ENCODE assay signal across 24 cellular contexts in the genomic region with DNA sequence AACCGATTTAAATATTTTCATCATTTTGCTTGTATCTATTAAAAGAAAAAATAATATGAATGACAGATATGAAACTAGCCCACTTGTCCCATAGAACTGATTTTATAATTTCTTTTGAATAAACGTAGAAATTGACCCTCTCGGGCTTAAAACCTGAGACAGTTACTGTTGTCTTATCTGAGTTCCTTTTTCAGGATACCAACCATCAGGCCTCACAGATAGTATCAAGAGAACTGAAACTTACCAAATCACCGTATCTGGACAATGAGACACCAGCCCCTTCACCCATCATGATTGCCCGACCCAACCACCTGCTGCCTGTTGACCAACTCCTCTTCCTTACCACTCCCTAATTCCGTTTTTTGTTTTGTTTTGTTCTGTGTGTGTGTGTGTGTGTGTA. TPM values are rescaled to one million over a fixed set of nuclear protein-coding genes. Genes with fewer than 3 reads are reported as not detected.
DNase-seq lines count a peak whose midpoint lies in the region; ATAC-seq, FAIRE-seq and TF ChIP-seq lines count a peak whose summit lies in the region.
"Had no signal": no experiment of that assay in that cellular context is flagged by ENCODE, and none has a peak within 500 bp of the region (broad histone marks: within the 10 kb centered on the region; RNA-seq: fewer than 3 reads in every experiment).

No MANE protein-coding gene starts in this region.

- 0 out of 2 replicates have a peak, but pooled peaks cover 5% of the 10 kb centered on the region for H3K9me1 ChIP-seq in IMR-90 (ENCODE audit: insufficient read depth, low read length)

- no peak for DNase-seq in IMR-90
- no peak for DNase-seq in GM12878 (ENCODE audit: low read depth, low spot score)
- no peak for DNase-seq in endothelial cell (ENCODE audit: low spot score)
- DNase-seq in COR-L47 (lab: John Stamatoyannopoulos, UW), result no peak
- DNase-seq in adrenal gland, result no peak
- DNase-seq: 8988T; ACHN; AML-193; BE2C; C1 segment of cervical spinal cord; CD4-positive, alpha-beta memory T cell; DMS 273 treated with DMSO at 0.1 percent for 48 hours; DMS79; EL; GDM1; GOT3 had no signal

- no peak overlapping the region for H3K14ac ChIP-seq in IMR-90 (replicated peaks; ENCODE audit: low read depth, low read length)

- dilution Hi-C loops in IMR-90 (cut with HindIII; ENCODE audit: low sequenced_read_pairs, unreplicated experiment), result no loop called here

- H3K9me3 Mint-ChIP-seq in endothelial cell (ENCODE audit: unreplicated experiment), result peaks cover 12% of the 10 kb centered on the region

- peaks cover 70% of the 10 kb centered on the region for H3K9me3 ChIP-seq in BLaER1
- H3K9me3 ChIP-seq in IMR-90 (ENCODE audit: control insufficient read depth, insufficient read depth, low read length), result peaks cover 9% of the 10 kb centered on the region
- H3K9me3 ChIP-seq in GM12878 (replicated peaks; ENCODE audit: control insufficient read depth, insufficient read depth, low read length), result peaks cover 19% of the 10 kb centered on the region
- H3K9me3 ChIP-seq in adrenal gland (replicated peaks in 1 of 3), result peaks cover 0 to 4% (median 0%) of the 10 kb centered on the region in 3 donors
- H3K9me3 ChIP-seq: BE2C had no signal

- TF ChIP-seq POLR2A in IMR-90 (IDR thresholded peaks at IDR 0.05; ENCODE audit: low read depth, low read length), result no peak
- no peak for TF ChIP-seq POLR2A in GM12878 (IDR thresholded peaks at IDR 0.05; ENCODE audit: low read depth, low read length)
- TF ChIP-seq POLR2A in adrenal gland (IDR thresholded peaks at IDR 0.05), result no peak

- no peak overlapping the region for H2BK120ac ChIP-seq in IMR-90 (ENCODE audit: low read depth, low read length)

- H3K18ac ChIP-seq in IMR-90 (ENCODE audit: low read depth, low read length), result no peak overlapping the region

- H3K4me3 Mint-ChIP-seq in endothelial cell (ENCODE audit: unreplicated experiment), result peak overlapping the region; percentile 48
- H3K4me3 Mint-ChIP-seq: CD4-positive, alpha-beta memory T cell had no signal

- no peak overlapping the region for H4K91ac ChIP-seq in IMR-90 (ENCODE audit: insufficient read depth, low read depth, low read length)

- no peak overlapping the region for H4K5ac ChIP-seq in IMR-90 (ENCODE audit: low read depth, low read length)

- H3K36me3 ChIP-seq in BLaER1 (peaks cover 56% of the 10 kb centered on the region), IMR-90 (ENCODE audit: control insufficient read depth, insufficient read depth, low read length) (peaks cover 4% of the 10 kb centered on the region; the same call in 1 of the 2 replicates), GM12878 (ENCODE audit: control insufficient read depth in 2 of 2, insufficient read depth in 2 of 2, low read length in 1 of 2) (no peaks in the 10 kb centered on the region; a peak in 1 of 4 replicates), adrenal gland (replicated peaks in 1 of 2) (no peaks in the 10 kb centered on the region)
- H3K36me3 ChIP-seq: BE2C, HAP-1 had no signal

- 0 out of 2 replicates have a peak overlapping the region, but pooled peaks have one; percentile 5 for H3K4me3 ChIP-seq in BLaER1
- H3K4me3 ChIP-seq in IMR-90 (ENCODE audit: insufficient read depth, low read depth, low read length), result no peak overlapping the region
- no peak overlapping the region for H3K4me3 ChIP-seq in GM12878
- no peak overlapping the region for H3K4me3 ChIP-seq in adrenal gland
- H3K4me3 ChIP-seq: A549, HAP-1 had no signal

- no peak overlapping the region for H3K56ac ChIP-seq in IMR-90 (ENCODE audit: extremely low read depth, insufficient read depth, low read length)

- H3K27ac ChIP-seq in BLaER1, result no peak overlapping the region
- H3K27ac ChIP-seq in IMR-90 (ENCODE audit: insufficient read depth, low read length), result no peak overlapping the region
- H3K27ac ChIP-seq in GM12878 (ENCODE audit: control insufficient read depth, insufficient read depth), result no peak overlapping the region
- H3K27ac ChIP-seq in adrenal gland, result no peak overlapping the region
- H3K27ac ChIP-seq: A549 had no signal

- H2AK5ac ChIP-seq in IMR-90 (ENCODE audit: low read depth, low read length), result no peak overlapping the region

- no peak for TF ChIP-seq EP300 in GM12878 (IDR thresholded peaks at IDR 0.05; ENCODE audit: borderline replicate concordance in 1 of 2, control insufficient read depth in 1 of 2, low read depth in 2 of 2, low read length in 2 of 2)

- RAD21 ChIA-PET in GM12878 (lab: Charles Lee; ENCODE audit: unreplicated experiment), result no interaction called here

- no peaks in the 10 kb centered on the region; the same call in none of the 2 replicates for H3K79me2 ChIP-seq in GM12878 (ENCODE audit: control insufficient read depth, insufficient read depth, low read length)

- H3K27me3 ChIP-seq in BLaER1, result no peaks in the 10 kb centered on the region
- no peaks in the 10 kb centered on the region for H3K27me3 ChIP-seq in IMR-90 (ENCODE audit: control insufficient read depth, insufficient read depth, low read length)
- no peaks in the 10 kb centered on the region for H3K27me3 ChIP-seq in GM12878 (replicated peaks in 1 of 2; ENCODE audit: control insufficient read depth in 2 of 2, insufficient read depth in 2 of 2, low read length in 1 of 2)
- H3K27me3 ChIP-seq in adrenal gland, result no peaks in the 10 kb centered on the region
- H3K27me3 ChIP-seq: BE2C had no signal

- intact Hi-C loops in IMR-90 (cut with micrococcal nuclease), result no loop called here
- intact Hi-C loops in GM12878 (cut with micrococcal nuclease; ENCODE audit: unreplicated experiment), result loop anchor here (10.0 kb wide), 1 partner anchor 124 kb away; no protein-coding TSS in a partner anchor
- intact Hi-C loops in adrenal gland (cut with DNase I), result no loop called here

- no peak overlapping the region for H3K23ac ChIP-seq in IMR-90 (ENCODE audit: low read depth, low read length)

- H3K4me1 ChIP-seq in BLaER1 (peaks cover 26% of the 10 kb centered on the region), IMR-90 (ENCODE audit: control insufficient read depth, insufficient read depth, low read length) (peaks cover 7% of the 10 kb centered on the region), GM12878 (ENCODE audit: control insufficient read depth, insufficient read depth, low read length) (peaks cover 5% of the 10 kb centered on the region), adrenal gland (replicated peaks in 1 of 2) (no peaks in the 10 kb centered on the region)

- H4K20me1 ChIP-seq in BLaER1 (no peaks in the 10 kb centered on the region), IMR-90 (ENCODE audit: insufficient read depth, low read length) (no peaks in the 10 kb centered on the region), GM12878 (ENCODE audit: control insufficient read depth, insufficient read depth) (no peaks in the 10 kb centered on the region)

- no peak overlapping the region for H2AK9ac ChIP-seq in IMR-90 (replicated peaks; ENCODE audit: low read depth, low read length, poor library complexity)

- no peak overlapping the region for H2BK20ac ChIP-seq in IMR-90 (ENCODE audit: low read depth, low read length)

- H3K27me3 Mint-ChIP-seq in endothelial cell (ENCODE audit: unreplicated experiment), result no peaks in the 10 kb centered on the region
- H3K27me3 Mint-ChIP-seq: CD4-positive, alpha-beta memory T cell had no signal

- H3K4me2 ChIP-seq in BLaER1, result no peak overlapping the region
- H3K4me2 ChIP-seq in IMR-90 (ENCODE audit: low read depth, low read length), result no peak overlapping the region
- H3K4me2 ChIP-seq in GM12878 (ENCODE audit: control insufficient read depth, insufficient read depth), result no peak overlapping the region
- H3K4me2 ChIP-seq: A549 had no signal

- peak overlapping the region; percentile 59 for H2BK5ac ChIP-seq in IMR-90 (ENCODE audit: low read depth, low read length, poor library complexity, severe bottlenecking)

- H3K4me1 Mint-ChIP-seq in endothelial cell (ENCODE audit: unreplicated experiment), result peaks cover under 1% of the 10 kb centered on the region

- H3K27ac Mint-ChIP-seq in endothelial cell (ENCODE audit: unreplicated experiment), result no peak overlapping the region

- WGBS in IMR-90 (ENCODE audit: extremely low coverage in 2 of 2, insufficient read length in 1 of 2), 2 experiments, result no CpG with 5 or more reads among the region's 6 CpGs
- 96% methylated on average over 6 of the region's 6 CpGs for WGBS in GM12878 (ENCODE audit: insufficient coverage, insufficient replicate concordance, low lambda C conversion rate, missing lambda C conversion rate)
- 94 to 98% (median 96%) methylated on average over 6 of the region's 6 CpGs for WGBS in adrenal gland, 4 donors

- POLR2A ChIA-PET in IMR-90 (lab: Charles Lee; ENCODE audit: unreplicated experiment), result no interaction called here
- POLR2A ChIA-PET in GM12878 (lab: Charles Lee), result no interaction called here

- H2BK15ac ChIP-seq in IMR-90 (ENCODE audit: low read depth, low read length), result no peak overlapping the region

- ATAC-seq in IMR-90 (ENCODE audit: low read depth) (no peak), GM12878 (no peak), HG03135 (IDR thresholded peaks at IDR 0.05; ENCODE audit: unreplicated experiment) (no peak)
- ATAC-seq: A549 had no signal

- TF ChIP-seq CTCF in IMR-90 (conservative IDR thresholded peaks at IDR 0.05; ENCODE audit: low read depth, low read length) (no peak), GM12878 (IDR thresholded peaks at IDR 0.05 in 2 of 3, conservative IDR thresholded peaks at IDR 0.05 in 1 of 3; ENCODE audit: control insufficient read depth in 2 of 3, extremely low read depth in 1 of 3, insufficient read depth in 1 of 3, low read depth in 3 of 3, low read length in 3 of 3) (no peak), endothelial cell (IDR thresholded peaks at IDR 0.05; ENCODE audit: unreplicated experiment) (no peak), adrenal gland (IDR thresholded peaks at IDR 0.05) (no peak)

- H2AFZ ChIP-seq in IMR-90 (replicated peaks; ENCODE audit: low read length, poor library complexity), result no peak overlapping the region
- no peak overlapping the region for H2AFZ ChIP-seq in GM12878 (ENCODE audit: control insufficient read depth, low read depth, low read length)

- SMC1A ChIA-PET in GM12878 (lab: Charles Lee; ENCODE audit: uncharacterized antibody, unreplicated experiment), result no interaction called here

- H3K36me3 Mint-ChIP-seq in endothelial cell (ENCODE audit: low read depth, unreplicated experiment), result peaks cover 39% of the 10 kb centered on the region

- no peak overlapping the region for H3K9ac ChIP-seq in BLaER1
- no peak overlapping the region for H3K9ac ChIP-seq in IMR-90 (ENCODE audit: low read depth, low read length)
- no peak overlapping the region for H3K9ac ChIP-seq in GM12878 (ENCODE audit: control insufficient read depth, insufficient read depth, low read length)

- FAIRE-seq in GM12878 (lab: Jason Lieb, UNC), result peak; percentile 59
- FAIRE-seq: A549, D721Med, GM12891, GM18507, H54 had no signal

- H4K8ac ChIP-seq in IMR-90 (ENCODE audit: low read depth in 2 of 2, low read length in 2 of 2), result no peak overlapping the region

- CTCF ChIA-PET in IMR-90 (lab: Yijun Ruan, JAX), result no interaction called here
- CTCF ChIA-PET in GM12878 (lab: Yijun Ruan, JAX), result no interaction called here

- no peak overlapping the region for H3K4ac ChIP-seq in IMR-90 (ENCODE audit: low read depth, low read length)

- TF ChIP-seq RAD21 in IMR-90 (IDR thresholded peaks at IDR 0.05; ENCODE audit: low read length) (no peak), GM12878 (IDR thresholded peaks at IDR 0.05; ENCODE audit: insufficient read depth, low read depth, low read length) (no peak)

- in situ Hi-C loops in IMR-90 (cut with MboI; ENCODE audit: low sequenced_read_pairs), result no loop called here
- in situ Hi-C loops in GM12878 (cut with MboI), result no loop called here

- H3K79me1 ChIP-seq in IMR-90 (ENCODE audit: low read depth in 1 of 2, low read length in 2 of 2), result peaks cover 16 to 28% of the 10 kb centered on the region in 2 experiments

- BruUV-seq in IMR-90 (replicated peaks; lab: Mats Ljungman, UMichigan), result no TSS peak
- no TSS peak for BruUV-seq in GM12878 (replicated peaks; lab: Mats Ljungman, UMichigan)

RNA-seq across cellular contexts. Expression of gene LCLAT1, which starts 53.7 kb away (rescaled TPM):
- total RNA-seq in IMR-90 (2012; rRNA removed) (11.5 and 18.3 TPM in 2 replicates), GM12878 (2014; rRNA removed) (9.6 and 11.1 TPM in 2 replicates), GM12878 (2014; rRNA removed; fragmentation: Illumina TruSeq; extraction: Trizol) (14.5 and 15.7 TPM in 2 replicates), GM12878 (2021) (17.5 and 18.6 TPM in 2 replicates), endothelial cell (ENCODE audit: unreplicated experiment) (20.9 TPM), adrenal gland (10 to 100 TPM; 11.7 to 23.0 (median 19.7) TPM)
- polyA plus RNA-seq in IMR-90 (2012; rRNA removed) (6.9 and 7.5 TPM in 2 replicates), GM12878 (2011; rRNA removed) (16.2 and 22.7 TPM in 2 replicates), GM12878 (2014; fragmentation: Illumina TruSeq; extraction: Trizol) (10.8 and 11.9 TPM in 2 replicates), GM12878 (2014; fragmentation: Nextera tagmentation; extraction: Ambion mirVana) (10 to 100 TPM in 1 of 2 experiments, 1 to 10 TPM in 1; 8.1 to 33.0 TPM), GM12878 (2014; rRNA removed) (8.5 and 9.4 TPM in 2 replicates), GM12878 (2016; fragmentation: Nextera tagmentation; extraction: Ambion mirVana) (10 to 100 TPM; 22.7 to 24.3 TPM), adrenal gland (10 to 100 TPM in 1 of 3 donors, 1 to 10 TPM in 2; 1.9 to 10.7 (median 2.4) TPM)
- 2.3 and 4.8 TPM in 2 replicates for polyA plus RNA-seq in IMR-90 (2012; cell fraction: cytosol; rRNA removed)
- polyA plus RNA-seq in IMR-90 (2012; cell fraction: nucleus; rRNA removed; ENCODE audit: low replicate concordance), result 1.3 and 5.4 TPM in 2 replicates
- total RNA-seq in GM12878 (2013; cell fraction: nucleolus; rRNA removed), result 56.2 and 59.7 TPM in 2 replicates
- polyA plus RNA-seq in GM12878 (2011; ENCODE audit: low read depth), result 1.8 TPM
- 8.1 and 8.3 TPM in 2 replicates for polyA plus RNA-seq in GM12878 (2011; cell fraction: cytosol; rRNA removed)
- polyA plus RNA-seq in GM12878 (2011; cell fraction: nucleus; rRNA removed), result 8.1 and 8.3 TPM in 2 replicates
- polyA plus RNA-seq in GM12878 (2012), result 2.9 and 3.3 TPM in 2 replicates
- polyA minus RNA-seq in GM12878 (2011; rRNA and poly(A)+ RNA removed), result 33.5 and 41.1 TPM in 2 replicates
- polyA minus RNA-seq in GM12878 (2011; cell fraction: cytosol; rRNA and poly(A)+ RNA removed), result 9.9 and 10.3 TPM in 2 replicates
- polyA minus RNA-seq in GM12878 (2011; cell fraction: nucleus; rRNA and poly(A)+ RNA removed), result 19.6 and 39.4 TPM in 2 replicates
